Comparison of ENCODE assay signal across 9 cellular contexts in the genomic region with DNA sequence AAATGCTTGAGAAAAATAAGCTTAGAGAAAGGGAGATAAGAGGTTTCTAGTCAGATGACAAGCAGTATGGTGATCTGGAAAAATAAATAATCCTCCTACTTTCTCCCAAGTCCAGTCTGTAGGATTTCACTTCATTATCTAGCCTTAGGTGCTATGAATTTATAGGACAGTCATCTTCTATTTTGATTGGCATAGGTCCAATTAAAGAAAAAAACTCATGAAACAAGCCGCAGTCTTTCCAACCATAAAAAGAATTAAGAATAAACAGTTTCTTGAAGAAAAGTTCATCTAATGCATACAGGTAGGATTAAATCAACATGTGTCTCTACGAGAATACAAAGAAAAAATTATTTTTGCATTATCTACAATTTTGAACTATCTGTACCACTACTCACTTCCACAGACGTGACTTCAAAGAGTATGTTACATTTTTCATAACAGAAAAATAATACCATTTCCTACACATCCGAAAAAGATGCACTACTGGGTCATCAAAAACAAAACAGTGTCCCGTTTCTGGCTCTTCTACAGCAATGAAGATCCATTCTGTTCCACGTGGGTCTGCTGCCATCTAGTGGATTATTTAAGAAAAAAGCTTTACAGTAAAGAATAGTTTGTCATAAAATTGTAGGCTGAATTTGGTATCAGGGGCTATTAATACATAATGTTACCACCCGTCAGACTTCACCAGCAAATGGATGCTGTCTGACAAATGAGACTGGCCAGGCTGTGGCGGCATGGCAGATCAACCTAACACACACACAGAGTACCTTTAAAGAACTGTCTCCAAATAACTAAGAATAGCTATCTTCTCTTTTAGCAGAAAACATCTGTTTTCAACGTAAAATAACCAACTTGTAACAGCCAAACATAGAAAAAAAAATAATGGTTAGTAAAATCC. TPM values are rescaled to one million over a fixed set of nuclear protein-coding genes. Genes with fewer than 3 reads are reported as not detected.
DNase-seq lines count a peak whose midpoint lies in the region; ATAC-seq and TF ChIP-seq lines count a peak whose summit lies in the region.
"Had no signal": no experiment of that assay in that cellular context is flagged by ENCODE, and none has a peak within 500 bp of the region (broad histone marks: within the 10 kb centered on the region; RNA-seq: fewer than 3 reads in every experiment).

No MANE protein-coding gene starts in this region.

- H3K23ac ChIP-seq in neuronal stem cell (ENCODE audit: low read depth, low read length, poor library complexity), result no peak overlapping the region

- POLR2A ChIA-PET in activated CD4-positive, alpha-beta memory T cell treated with anti-CD3 and anti-CD28 coated beads for 36 hours (lab: Charles Lee), result no interaction called here

- H3K4me3 ChIP-seq in fibroblast of lung (replicated peaks in 1 of 4; ENCODE audit: control extremely low read depth in 1 of 4, insufficient read depth in 1 of 4, low read depth in 3 of 4, low read length in 4 of 4) (no peak overlapping the region), neuronal stem cell (ENCODE audit: low read length in 2 of 2) (no peak overlapping the region)

- H2AFZ ChIP-seq in fibroblast of lung (ENCODE audit: low read length) (no peak overlapping the region), neuronal stem cell (ENCODE audit: low read length) (no peak overlapping the region)

- DNase-seq in D341Med (ENCODE audit: low spot score) (peak; percentile 52), GM19238 (ENCODE audit: insufficient read length, low spot score) (peak; percentile 11), NCI-H345 treated with DMSO at 0.1 percent for 48 hours (lab: John Stamatoyannopoulos, UW; ENCODE audit: unreplicated experiment) (peak; percentile 54), fibroblast of lung (ENCODE audit: low read depth in 2 of 2) (peak; percentile 54 to 82), neuronal stem cell (ENCODE audit: low spot score) (peak; percentile 64), NCI-H226 (no peak)
- peak; percentile 34 for DNase-seq in activated CD4-positive, alpha-beta memory T cell treated with anti-CD3 and anti-CD28 coated beads for 36 hours

- H3K9ac ChIP-seq in fibroblast of lung (ENCODE audit: insufficient read depth, low read length) (no peak overlapping the region), neuronal stem cell (ENCODE audit: low read depth, low read length, poor library complexity) (no peak overlapping the region)

- H2BK120ac ChIP-seq in neuronal stem cell (ENCODE audit: low read depth, low read length), result no peak overlapping the region

- no peak overlapping the region for H3K4ac ChIP-seq in neuronal stem cell (ENCODE audit: low read length)

- no peaks in the 10 kb centered on the region for H3K79me2 ChIP-seq in fibroblast of lung (ENCODE audit: control insufficient read depth, insufficient read depth, low read length)

- CTCF ChIA-PET in activated CD4-positive, alpha-beta memory T cell treated with anti-CD3 and anti-CD28 coated beads for 36 hours (lab: Charles Lee), result interaction anchor here (0.6 to 10.1 kb wide), 25 partner anchors 8 to 305 kb away, joined by 3 to 287 read pairs (median 5); a partner anchor contains a TSS

- H3K27ac ChIP-seq in fibroblast of lung (ENCODE audit: insufficient read depth, low read length) (no peak overlapping the region), neuronal stem cell (replicated peaks; ENCODE audit: low read length) (no peak overlapping the region)

- no peak overlapping the region for H3K4me2 ChIP-seq in fibroblast of lung (ENCODE audit: extremely low read depth, insufficient read depth, low read length)
- no peak overlapping the region for H3K4me2 ChIP-seq in neuronal stem cell (ENCODE audit: insufficient read depth, low read length, poor library complexity, severe bottlenecking)

- no peak overlapping the region for H2BK15ac ChIP-seq in neuronal stem cell (ENCODE audit: low read length)

- H3K27me3 Mint-ChIP-seq in activated CD4-positive, alpha-beta memory T cell treated with anti-CD3 and anti-CD28 coated beads for 36 hours, result no peaks in the 10 kb centered on the region

- WGBS in neuronal stem cell (ENCODE audit: extremely low coverage in 2 of 2, insufficient read length in 2 of 2, insufficient replicate concordance in 1 of 2), 2 donors, result no CpG with 5 or more reads among the region's 9 CpGs

- no peak overlapping the region for H3K14ac ChIP-seq in neuronal stem cell (ENCODE audit: low read length)

- H3K4me1 ChIP-seq in fibroblast of lung (ENCODE audit: control insufficient read depth, extremely low read depth, insufficient read depth, low read length), result no peaks in the 10 kb centered on the region
- no peaks in the 10 kb centered on the region for H3K4me1 ChIP-seq in neuronal stem cell (ENCODE audit: control insufficient read depth in 2 of 2, insufficient read depth in 1 of 2, low read depth in 1 of 2, low read length in 2 of 2)

- no peak overlapping the region for H3K27ac Mint-ChIP-seq in activated CD4-positive, alpha-beta memory T cell treated with anti-CD3 and anti-CD28 coated beads for 36 hours

- H3K4me3 Mint-ChIP-seq in activated CD4-positive, alpha-beta memory T cell treated with anti-CD3 and anti-CD28 coated beads for 36 hours, result no peak overlapping the region

- intact Hi-C loops in activated CD4-positive, alpha-beta memory T cell treated with anti-CD3 and anti-CD28 coated beads for 36 hours (cut with micrococcal nuclease), result loop anchor here (1.0 to 10.0 kb wide), 4 partner anchors 79 to 567 kb away; a partner anchor contains a TSS

- no peak overlapping the region for H4K91ac ChIP-seq in neuronal stem cell (ENCODE audit: low read depth, low read length, poor library complexity)

- no peaks in the 10 kb centered on the region for H3K79me1 ChIP-seq in neuronal stem cell (ENCODE audit: low read depth, low read length)

- peak; percentile 84 for ATAC-seq in HG03280 (IDR thresholded peaks at IDR 0.05; ENCODE audit: unreplicated experiment)

- H3K9me3 ChIP-seq in fibroblast of lung (ENCODE audit: control insufficient read depth, insufficient read depth, low read depth, low read length) (no peaks in the 10 kb centered on the region), neuronal stem cell (replicated peaks in 1 of 2; ENCODE audit: control insufficient read depth in 2 of 2, insufficient read depth in 1 of 2, low read depth in 1 of 2, low read length in 2 of 2) (no peaks in the 10 kb centered on the region)

- H4K8ac ChIP-seq in neuronal stem cell (ENCODE audit: low read depth, low read length), result no peak overlapping the region

- H3K18ac ChIP-seq in neuronal stem cell (ENCODE audit: low read length), result no peak overlapping the region

- no peak overlapping the region for H2AK5ac ChIP-seq in neuronal stem cell (ENCODE audit: low read depth, low read length)

- H3K9me3 Mint-ChIP-seq in activated CD4-positive, alpha-beta memory T cell treated with anti-CD3 and anti-CD28 coated beads for 36 hours, result no peaks in the 10 kb centered on the region

- peaks cover 22% of the 10 kb centered on the region for H3K4me1 Mint-ChIP-seq in activated CD4-positive, alpha-beta memory T cell treated with anti-CD3 and anti-CD28 coated beads for 36 hours (ENCODE audit: low read depth)

- H3K27me3 ChIP-seq in fibroblast of lung (ENCODE audit: control insufficient read depth, insufficient read depth, low read length) (no peaks in the 10 kb centered on the region), neuronal stem cell (ENCODE audit: control insufficient read depth in 3 of 3, insufficient read depth in 3 of 3, low read depth in 1 of 3, low read length in 3 of 3) (no peaks in the 10 kb centered on the region)

- no peaks in the 10 kb centered on the region for H4K20me1 ChIP-seq in fibroblast of lung (ENCODE audit: control insufficient read depth, extremely low read depth, insufficient read depth, low read length)

- H2BK5ac ChIP-seq in neuronal stem cell (ENCODE audit: low read length), result no peak overlapping the region

- peak; percentile 55 to 56 for TF ChIP-seq CTCF in fibroblast of lung (conservative IDR thresholded peaks at IDR 0.05 in 1 of 2, IDR thresholded peaks at IDR 0.05 in 1 of 2; ENCODE audit: low read depth in 1 of 2, low read length in 2 of 2)

- H3K36me3 ChIP-seq in fibroblast of lung (ENCODE audit: control insufficient read depth, insufficient read depth, low read length), result no peaks in the 10 kb centered on the region
- H3K36me3 ChIP-seq in neuronal stem cell (replicated peaks in 1 of 2; ENCODE audit: control insufficient read depth in 2 of 2, insufficient read depth in 2 of 2, low read length in 2 of 2), result no peaks in the 10 kb centered on the region

- H2BK12ac ChIP-seq in neuronal stem cell (ENCODE audit: low read length), result no peak overlapping the region

- H3K36me3 Mint-ChIP-seq in activated CD4-positive, alpha-beta memory T cell treated with anti-CD3 and anti-CD28 coated beads for 36 hours, result peaks cover 4% of the 10 kb centered on the region

RNA-seq across cellular contexts. Expression of a gene that starts 28.9 kb away (rescaled TPM):
- total RNA-seq in activated CD4-positive, alpha-beta memory T cell treated with anti-CD3 and anti-CD28 coated beads for 36 hours, result 10 to 100 TPM; 16.2 to 19.0 TPM
- total RNA-seq in fibroblast of lung, result 18.0 and 53.0 TPM in 2 replicates
- 31.5 and 52.1 TPM in 2 replicates for polyA plus RNA-seq in fibroblast of lung
- polyA plus RNA-seq in fibroblast of lung (2012), result 25.8 and 33.2 TPM in 2 replicates
- polyA minus RNA-seq in fibroblast of lung (ENCODE audit: low replicate concordance), result 4.2 and 21.3 TPM in 2 replicates
- polyA plus RNA-seq in neuronal stem cell (2013, experiment 1 of 2), result 26.7 TPM
- polyA plus RNA-seq in neuronal stem cell (2013, experiment 2 of 2), result 27.1 TPM

RNA-seq across cellular contexts. Expression of a gene that starts 54.0 kb away (rescaled TPM):
- total RNA-seq in activated CD4-positive, alpha-beta memory T cell treated with anti-CD3 and anti-CD28 coated beads for 36 hours, result not detected
- total RNA-seq in fibroblast of lung, result not detected in 2 replicates
- not detected in 2 replicates for polyA plus RNA-seq in fibroblast of lung
- polyA plus RNA-seq in fibroblast of lung (2012), result not detected in 2 replicates
- polyA minus RNA-seq in fibroblast of lung (ENCODE audit: low replicate concordance), result not detected in 2 replicates
- polyA plus RNA-seq in neuronal stem cell (2013, experiment 1 of 2), result not detected
- not detected for polyA plus RNA-seq in neuronal stem cell (2013, experiment 2 of 2)
- polyA plus RNA-seq: adipose tissue had no signal
